In genomic region chr3:5187152-5187919, GRCh38 we compare ENCODE assay signal across 8 cellular contexts. TPM values are rescaled to one million over a fixed set of nuclear protein-coding genes. Genes with fewer than 3 reads are reported as not detected.
DNase-seq lines count a peak whose midpoint lies in the region; ATAC-seq and TF ChIP-seq lines count a peak whose summit lies in the region.

Gene EDEM1 (plus strand): TSS chr3:5187707. CDS start chr3:5187806, 99 bp downstream.

- H3K9me3 ChIP-seq in mucosa of descending colon: no peaks in the 10 kb centered on the region

- H3K4me1 ChIP-seq in mucosa of descending colon (ENCODE audit: low read depth): peaks cover 32% of the 10 kb centered on the region

- H3K27ac ChIP-seq in epithelial cell of prostate: peak within 1 kb of the TSS; percentile 99

- ATAC-seq in GM21390 (IDR thresholded peaks at IDR 0.05; ENCODE audit: unreplicated experiment) (peak; percentile 73), mucosa of descending colon (peak; percentile 93)

- DNase-seq in D341Med (ENCODE audit: low spot score) (peak; percentile 99), HUDEP-2 (lab: John Stamatoyannopoulos, UW; ENCODE audit: unreplicated experiment in 76 of 76) (peak in 75 of 76 experiments; percentile 22 to 97 (median 90)), OCI-M2 (lab: John Stamatoyannopoulos, UW; ENCODE audit: unreplicated experiment) (peak; percentile 44), activated T-cell treated with anti-CD3 and anti-CD28 coated beads for 4 hours (peak; percentile 94), epithelial cell of prostate (ENCODE audit: low read depth, low spot score) (peak; percentile 74), mucosa of descending colon (peak; percentile 95 to 100 (median 97))
- peak; percentile 91 to 92 for DNase-seq in stimulated activated CD8-positive, alpha-beta memory T cell treated with anti-CD3 and anti-CD28 coated beads, Interleukin-4, amount 100 ng/mL, for 1 hour (ENCODE audit: low read depth in 2 of 2, low spot score in 1 of 2)

- peak within 1 kb of the TSS; percentile 99 for H3K4me3 ChIP-seq in mucosa of descending colon

- intact Hi-C loops in mucosa of descending colon (cut with DNase I, micrococcal nuclease): loop anchor here in 1 of 2 donors (10.0 kb wide), 1 partner anchor 63 kb away; the partner anchor contains the start of gene ARL8B

- TF ChIP-seq CTCF in mucosa of descending colon (IDR thresholded peaks at IDR 0.05): peak; percentile 14

- H3K36me3 ChIP-seq in mucosa of descending colon (ENCODE audit: low read depth): no peaks in the 10 kb centered on the region

RNA-seq across cellular contexts. Expression of gene EDEM1, which starts in this region (rescaled TPM):
- 10 to 100 TPM; 30.3 to 52.6 (median 45.4) TPM for total RNA-seq in mucosa of descending colon

Comparison
In these comparisons a context has a peak if more than half of its experiments do, and no peak if none do; other contexts are left out.
1. Peak in every context shown above with its lines: DNase-seq, ATAC-seq, H3K4me3 ChIP-seq and H3K27ac ChIP-seq.
2. DNase-seq: peak in every context shown above with its lines; median percentile 99 in D341Med; 97 in mucosa of descending colon; 94 in activated T-cell treated with anti-CD3 and anti-CD28 coated beads for 4 hours; 92 in stimulated activated CD8-positive, alpha-beta memory T cell treated with anti-CD3 and anti-CD28 coated beads, Interleukin-4, amount 100 ng/mL, for 1 hour; 90 in HUDEP-2; 74 in epithelial cell of prostate; 44 in OCI-M2.